9 cellular contexts compared by ENCODE assay signal in the genomic region with DNA sequence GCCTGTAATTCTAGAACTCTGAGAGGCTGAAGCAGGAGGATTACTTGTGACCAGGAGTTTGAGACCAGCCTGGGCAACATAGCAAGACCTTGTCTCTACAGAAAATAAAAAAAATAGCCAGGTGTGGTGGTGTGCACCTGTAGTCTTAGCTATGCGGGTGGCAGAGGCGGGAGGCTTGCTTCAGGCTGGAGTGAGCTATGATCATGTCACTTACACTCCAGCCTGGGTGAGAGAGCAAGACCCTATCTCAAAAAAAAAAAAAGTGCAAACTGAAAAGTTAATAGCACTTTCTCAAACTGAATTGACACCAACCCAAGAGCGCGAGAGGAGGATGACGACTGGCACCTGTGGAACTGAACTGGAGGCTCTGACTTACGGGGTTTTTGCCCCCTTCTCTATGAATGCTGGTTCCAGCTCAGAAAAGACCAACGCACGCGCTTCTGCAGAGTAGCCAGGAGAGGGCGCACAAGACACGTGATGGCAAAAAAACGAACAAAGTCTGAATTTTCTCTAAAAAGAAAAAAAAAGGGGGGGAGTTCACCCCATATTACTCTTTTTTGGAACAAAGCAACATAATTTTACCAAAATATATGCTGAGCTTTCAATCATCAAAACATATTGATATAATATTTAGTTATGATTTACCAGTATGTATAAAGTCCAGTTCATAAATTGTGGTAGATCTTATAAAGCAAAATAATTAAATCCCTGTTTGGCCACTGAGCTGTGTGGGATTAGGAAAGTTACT.
DNase-seq lines count a peak whose midpoint lies in the region; ATAC-seq and TF ChIP-seq lines count a peak whose summit lies in the region.
"Had no signal": no experiment of that assay in that cellular context is flagged by ENCODE, and none has a peak within 500 bp of the region (broad histone marks: within the 10 kb centered on the region; RNA-seq: fewer than 3 reads in every experiment).

No MANE protein-coding gene starts in this region.

- H3K27ac ChIP-seq in brain microvascular endothelial cell: no peak overlapping the region
- H3K27ac ChIP-seq: epithelial cell of prostate had no signal

- no peaks in the 10 kb centered on the region for H3K27me3 ChIP-seq in brain microvascular endothelial cell (replicated peaks)

- no peak overlapping the region for H3K4me3 ChIP-seq in brain microvascular endothelial cell (ENCODE audit: low read depth, low read length)

- H3K36me3 ChIP-seq in brain microvascular endothelial cell (replicated peaks): no peaks in the 10 kb centered on the region

- no peak for ATAC-seq in GM21367 (IDR thresholded peaks at IDR 0.05; ENCODE audit: unreplicated experiment)
- ATAC-seq in HG03135 (IDR thresholded peaks at IDR 0.05; ENCODE audit: unreplicated experiment): no peak

- in situ Hi-C loops in brain microvascular endothelial cell (cut with HindIII; ENCODE audit: low pct_ligation_motif_present, low sequenced_read_pairs): no loop called here

- TF ChIP-seq CTCF in GM12874 (IDR thresholded peaks at IDR 0.05; ENCODE audit: insufficient read depth, low read depth, low read length) (peak; percentile 84), brain microvascular endothelial cell (IDR thresholded peaks at IDR 0.05; ENCODE audit: low read depth, low read length, missing control alignments) (peak; percentile 97)

- DNase-seq in NCI-H1694 treated with DMSO at 0.1 percent for 48 hours (lab: John Stamatoyannopoulos, UW) (peak; percentile 30), UCSD-AML1 (lab: John Stamatoyannopoulos, UW; ENCODE audit: unreplicated experiment) (peak; percentile 51), brain microvascular endothelial cell (no peak), kidney tubule cell (ENCODE audit: low spot score) (peak; percentile 43)
- DNase-seq in stimulated activated CD4-positive, alpha-beta T cell treated with anti-CD3 and anti-CD28 coated beads, Interleukin-4, amount 100 ng/mL, for 48 hours (ENCODE audit: low read depth in 2 of 2): peak; percentile 47 to 49
